In the genomic region with DNA sequence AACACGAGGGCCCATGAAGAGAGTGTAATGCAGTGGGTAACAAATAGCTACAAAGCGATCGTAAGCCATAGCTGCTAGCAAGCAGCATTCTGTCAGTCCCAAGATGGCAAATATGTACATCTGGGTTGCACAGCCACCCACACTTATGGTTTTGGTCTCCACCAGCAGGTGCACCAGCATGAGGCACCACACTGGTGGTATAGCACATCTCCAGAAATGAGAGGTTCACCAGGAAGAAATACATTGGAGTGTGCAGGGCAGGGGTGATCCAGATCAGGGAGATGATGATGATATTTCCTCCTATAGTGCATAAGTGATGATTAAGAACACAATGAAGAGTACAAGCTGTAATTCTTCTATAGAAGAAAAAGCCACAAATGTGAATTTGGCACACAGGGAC, we compare ENCODE assay signal across 8 cellular contexts. TPM values are rescaled to one million over a fixed set of nuclear protein-coding genes. Genes with fewer than 3 reads are reported as not detected.
"Had no signal": no experiment of that assay in that cellular context is flagged by ENCODE, and none has a peak within 500 bp of the region (broad histone marks: within the 10 kb centered on the region; RNA-seq: fewer than 3 reads in every experiment).

No MANE protein-coding gene starts in this region.

- DNase-seq: GDM1, GF-D8 had no signal

- FAIRE-seq: G401.6, GM12878, GM12891, GM12892, GM18507, GM19239 had no signal

- ATAC-seq: GM12878 had no signal

- H3K4me3 ChIP-seq: GM12878 had no signal

RNA-seq across cellular contexts. Expression of a gene that starts 26.4 kb away (rescaled TPM):
- total RNA-seq: GM12878 had no signal
- polyA plus RNA-seq: GM12878 had no signal

RNA-seq across cellular contexts. Expression of a gene that starts 50.0 kb away (rescaled TPM):
- total RNA-seq: GM12878 had no signal
- polyA plus RNA-seq: GM12878 had no signal
